In genomic region chr14:47102472-47102871, GRCh38 we compare ENCODE assay signal across 2 cellular contexts.
TF ChIP-seq lines count a peak whose summit lies in the region.

No MANE protein-coding gene starts in this region.

TF ChIP-seq in GM23338, 12 proteins besides CTCF, POLR2A, EP300 and RAD21 (continued from another document):
- TF ChIP-seq EZH2phosphoT487 (IDR thresholded peaks at IDR 0.05; ENCODE audit: unreplicated experiment): no peak
- TF ChIP-seq EZH2 (IDR thresholded peaks at IDR 0.05; ENCODE audit: low read depth, unreplicated experiment): no peak
- no peak for TF ChIP-seq REST (IDR thresholded peaks at IDR 0.05; ENCODE audit: unreplicated experiment)
- TF ChIP-seq ZNF114 (CRISPR knock-in tag; IDR thresholded peaks at IDR 0.05): no peak
- TF ChIP-seq ETS1 (IDR thresholded peaks at IDR 0.05): no peak
- no peak for TF ChIP-seq POLR2AphosphoS5 (IDR thresholded peaks at IDR 0.05; ENCODE audit: low read depth)
- TF ChIP-seq ZNF331 (CRISPR knock-in tag; IDR thresholded peaks at IDR 0.05; ENCODE audit: low read depth): no peak
- TF ChIP-seq NANOG (IDR thresholded peaks at IDR 0.05; ENCODE audit: borderline replicate concordance): no peak
- no peak for TF ChIP-seq ZNF462 (CRISPR knock-in tag; IDR thresholded peaks at IDR 0.05)

TF ChIP-seq in H1, 55 proteins besides CTCF, POLR2A, EP300 and RAD21 (continued from another document):
- TF ChIP-seq ATF2 (IDR thresholded peaks at IDR 0.05; ENCODE audit: low read length) (no peak), JUND (IDR thresholded peaks at IDR 0.05; ENCODE audit: low read length) (no peak), RNF2 (IDR thresholded peaks at IDR 0.05; ENCODE audit: borderline replicate concordance, low read depth, low read length, missing control alignments, poor library complexity, severe bottlenecking) (no peak), TBP (IDR thresholded peaks at IDR 0.05; ENCODE audit: low read depth, low read length) (no peak), RBBP5 (IDR thresholded peaks at IDR 0.05; ENCODE audit: borderline replicate concordance, low read depth, low read length) (no peak), RXRA (IDR thresholded peaks at IDR 0.05; ENCODE audit: insufficient read depth, low read depth, low read length) (no peak), GABPA (IDR thresholded peaks at IDR 0.05; ENCODE audit: borderline replicate concordance, insufficient read depth, low read length) (no peak), NRF1 (IDR thresholded peaks at IDR 0.05; ENCODE audit: low read depth, low read length) (no peak), CHD2 (IDR thresholded peaks at IDR 0.05; ENCODE audit: low read length) (no peak), CREB1 (IDR thresholded peaks at IDR 0.05) (no peak), SIX5 (IDR thresholded peaks at IDR 0.05; ENCODE audit: low read depth, low read length) (no peak)
TF ChIP-seq in H1: peak in this region for 0.
